In genomic region chr16:69848635-69849545, GRCh38 we compare ENCODE assay signal across 9 cellular contexts.
A peak's percentile ranks its signal among the peaks of the same experiment; 100 is the strongest.
DNase-seq lines count a peak whose midpoint lies in the region; ATAC-seq, FAIRE-seq and TF ChIP-seq lines count a peak whose summit lies in the region.
"Had no signal": no experiment of that assay in that cellular context is flagged by ENCODE, and none has a peak within 500 bp of the region (broad histone marks: within the 10 kb centered on the region; RNA-seq: fewer than 3 reads in every experiment).

No MANE protein-coding gene starts in this region.

- FAIRE-seq in RCC 7860 (lab: Jason Lieb, UNC) (no peak), GM12892 (lab: Jason Lieb, UNC) (no peak)

- intact Hi-C loops in Right ventricle myocardium superior (cut with DNase I): no loop called here
- intact Hi-C loops in posterior vena cava (cut with DNase I): no loop called here

- no peak for TF ChIP-seq POLR2A in GM12892 (IDR thresholded peaks at IDR 0.05; ENCODE audit: low read depth, low read length)

- ATAC-seq in Right ventricle myocardium superior (ENCODE audit: poor library complexity) (peak; percentile 98), HG02973 (IDR thresholded peaks at IDR 0.05; ENCODE audit: unreplicated experiment) (no peak)

- peak; percentile 82 for DNase-seq in Ammon's horn (ENCODE audit: low spot score)
- DNase-seq in anterior cingulate cortex (lab: John Stamatoyannopoulos, UW): peak in 41 of 58 donors; percentile 6 to 74 (median 28)
- DNase-seq in Right ventricle myocardium superior: peak; percentile 91
- peak; percentile 95 for DNase-seq in posterior vena cava (ENCODE audit: low spot score)
- DNase-seq in RCC 7860 (ENCODE audit: low spot score): no peak
- no peak for DNase-seq in CD1c-positive myeloid dendritic cell (ENCODE audit: extremely low spot score)
- DNase-seq in GM12892 (ENCODE audit: insufficient read length): no peak
- DNase-seq: activated B cell treated with CpG ODN at 0.5 μM for 24 hours had no signal

Comparison
In these comparisons a context has a peak if more than half of its experiments do, and no peak if none do; other contexts are left out.
1. DNase-seq: peak in Ammon's horn (single experiment), anterior cingulate cortex (41 of 58), Right ventricle myocardium superior (single experiment) and posterior vena cava (single experiment); none in RCC 7860 (single experiment), CD1c-positive myeloid dendritic cell (single experiment) and GM12892 (single experiment).